In the genomic region with DNA sequence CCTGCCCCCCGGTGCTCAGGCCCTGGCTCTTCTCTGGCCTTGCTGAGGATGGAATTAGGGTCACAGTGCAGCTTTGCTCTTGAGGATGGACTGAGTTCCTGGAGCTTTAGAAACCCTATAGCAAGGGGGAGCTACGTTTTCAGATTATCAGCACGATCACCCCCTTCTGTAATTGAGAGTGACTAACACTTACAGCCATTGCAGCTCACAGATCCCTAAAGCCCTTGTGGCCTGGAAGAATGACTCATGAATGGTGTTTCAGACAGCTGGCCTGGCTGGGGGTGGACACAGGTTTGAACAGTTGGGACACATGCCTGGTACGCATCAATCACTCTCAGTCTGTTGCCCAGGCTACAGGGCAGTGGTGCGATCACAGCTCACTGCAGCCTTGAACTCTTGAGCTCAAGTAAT, we compare ENCODE assay signal across 1 cellular context.
TF ChIP-seq lines count a peak whose summit lies in the region.

No MANE protein-coding gene starts in this region.

TF ChIP-seq in K562, 482 proteins besides CTCF, POLR2A, EP300 and RAD21 (continued from another document and continues in another):
- TF ChIP-seq KAT7 (CRISPR knock-in tag; IDR thresholded peaks at IDR 0.05; ENCODE audit: borderline replicate concordance) (no peak), BCOR (IDR thresholded peaks at IDR 0.05) (no peak), RCOR1 (IDR thresholded peaks at IDR 0.05; ENCODE audit: borderline replicate concordance in 1 of 2, low read depth in 2 of 2, low read length in 2 of 2) (peak in 1 of 2 experiments; percentile 84; a peak in 2 of 4 replicates), RBM39 (optimal IDR thresholded peaks at IDR 0.05; ENCODE audit: low read depth, low read length) (no peak), MTA2 (IDR thresholded peaks at IDR 0.05; ENCODE audit: low read depth) (0 out of 2 replicates have a peak, but pooled peaks have one; percentile 22), MAZ (CRISPR knock-in tag; conservative IDR thresholded peaks at IDR 0.05 in 1 of 2, IDR thresholded peaks at IDR 0.05 in 1 of 2) (peak; percentile 42 to 58; a peak in 3 of 4 replicates), ZNF239 (CRISPR knock-in tag; IDR thresholded peaks at IDR 0.05) (no peak), MYNN (IDR thresholded peaks at IDR 0.05) (peak; percentile 84; the same call in 1 of the 2 replicates), MYNN (CRISPR knock-in tag; IDR thresholded peaks at IDR 0.05) (no peak), NBN (IDR thresholded peaks at IDR 0.05; ENCODE audit: low read depth) (no peak; the same call in 1 of the 2 replicates), ZNF444 (CRISPR knock-in tag; IDR thresholded peaks at IDR 0.05) (no peak), STAG1 (CRISPR knock-in tag; IDR thresholded peaks at IDR 0.05; ENCODE audit: borderline replicate concordance) (no peak), POLR3G (IDR thresholded peaks at IDR 0.05; ENCODE audit: extremely low read depth, insufficient read length, insufficient replicate concordance) (no peak), CBFB (CRISPR knock-in tag; IDR thresholded peaks at IDR 0.05) (no peak), ZKSCAN3 (CRISPR knock-in tag; IDR thresholded peaks at IDR 0.05) (no peak), TAF15 (IDR thresholded peaks at IDR 0.05; ENCODE audit: low read depth, low read length) (no peak), RB1 (IDR thresholded peaks at IDR 0.05; ENCODE audit: low read depth) (no peak), BHLHE40 (IDR thresholded peaks at IDR 0.05; ENCODE audit: low read length) (peak; percentile 67), PHF8 (IDR thresholded peaks at IDR 0.05; ENCODE audit: borderline replicate concordance, low read length) (no peak), MTF1 (CRISPR knock-in tag; IDR thresholded peaks at IDR 0.05; ENCODE audit: borderline replicate concordance) (no peak), NFIC (IDR thresholded peaks at IDR 0.05) (peak; percentile 58), ZNF133 (CRISPR knock-in tag; IDR thresholded peaks at IDR 0.05) (no peak), SNIP1 (IDR thresholded peaks at IDR 0.05; ENCODE audit: low read depth) (no peak), CREM (IDR thresholded peaks at IDR 0.05; ENCODE audit: low read depth) (peak; percentile 62), HMG20A (CRISPR knock-in tag; conservative IDR thresholded peaks at IDR 0.05) (no peak), ZNF3 (CRISPR knock-in tag; IDR thresholded peaks at IDR 0.05) (no peak), ZNF644 (tag; IDR thresholded peaks at IDR 0.05; ENCODE audit: low read depth) (no peak), RNF2 (IDR thresholded peaks at IDR 0.05) (peak; percentile 81), ZNF197 (CRISPR knock-in tag; IDR thresholded peaks at IDR 0.05; ENCODE audit: low read depth) (no peak), PTBP1 (IDR thresholded peaks at IDR 0.05; ENCODE audit: low read depth, low read length) (no peak), ETV6 (IDR thresholded peaks at IDR 0.05; ENCODE audit: borderline replicate concordance in 1 of 2, low read depth in 2 of 2, low read length in 1 of 2) (no peak), ETV6 (CRISPR knock-in tag; IDR thresholded peaks at IDR 0.05; ENCODE audit: borderline replicate concordance) (no peak), TAF9B (IDR thresholded peaks at IDR 0.05; ENCODE audit: partially characterized antibody) (peak; percentile 92), ZC3H4 (CRISPR knock-in tag; IDR thresholded peaks at IDR 0.05; ENCODE audit: borderline replicate concordance) (no peak), MCM5 (IDR thresholded peaks at IDR 0.05; ENCODE audit: low read depth) (no peak)
- TF ChIP-seq, protein P1, sequence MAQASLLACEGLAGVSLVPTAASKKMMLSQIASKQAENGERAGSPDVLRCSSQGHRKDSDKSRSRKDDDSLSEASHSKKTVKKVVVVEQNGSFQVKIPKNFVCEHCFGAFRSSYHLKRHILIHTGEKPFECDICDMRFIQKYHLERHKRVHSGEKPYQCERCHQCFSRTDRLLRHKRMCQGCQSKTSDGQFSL (CRISPR knock-in tag; IDR thresholded peaks at IDR 0.05) = no peak
- TF ChIP-seq, protein P1 (tag; IDR thresholded peaks at IDR 0.05) = 0 out of 4 replicates have a peak, but pooled peaks of 1 of the 2 experiments have one; percentile 9
- TF ChIP-seq, protein P2, sequence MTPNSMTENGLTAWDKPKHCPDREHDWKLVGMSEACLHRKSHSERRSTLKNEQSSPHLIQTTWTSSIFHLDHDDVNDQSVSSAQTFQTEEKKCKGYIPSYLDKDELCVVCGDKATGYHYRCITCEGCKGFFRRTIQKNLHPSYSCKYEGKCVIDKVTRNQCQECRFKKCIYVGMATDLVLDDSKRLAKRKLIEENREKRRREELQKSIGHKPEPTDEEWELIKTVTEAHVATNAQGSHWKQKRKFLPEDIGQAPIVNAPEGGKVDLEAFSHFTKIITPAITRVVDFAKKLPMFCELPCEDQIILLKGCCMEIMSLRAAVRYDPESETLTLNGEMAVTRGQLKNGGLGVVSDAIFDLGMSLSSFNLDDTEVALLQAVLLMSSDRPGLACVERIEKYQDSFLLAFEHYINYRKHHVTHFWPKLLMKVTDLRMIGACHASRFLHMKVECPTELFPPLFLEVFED (CRISPR knock-in tag; conservative IDR thresholded peaks at IDR 0.05) = no peak
- TF ChIP-seq, protein P3, sequence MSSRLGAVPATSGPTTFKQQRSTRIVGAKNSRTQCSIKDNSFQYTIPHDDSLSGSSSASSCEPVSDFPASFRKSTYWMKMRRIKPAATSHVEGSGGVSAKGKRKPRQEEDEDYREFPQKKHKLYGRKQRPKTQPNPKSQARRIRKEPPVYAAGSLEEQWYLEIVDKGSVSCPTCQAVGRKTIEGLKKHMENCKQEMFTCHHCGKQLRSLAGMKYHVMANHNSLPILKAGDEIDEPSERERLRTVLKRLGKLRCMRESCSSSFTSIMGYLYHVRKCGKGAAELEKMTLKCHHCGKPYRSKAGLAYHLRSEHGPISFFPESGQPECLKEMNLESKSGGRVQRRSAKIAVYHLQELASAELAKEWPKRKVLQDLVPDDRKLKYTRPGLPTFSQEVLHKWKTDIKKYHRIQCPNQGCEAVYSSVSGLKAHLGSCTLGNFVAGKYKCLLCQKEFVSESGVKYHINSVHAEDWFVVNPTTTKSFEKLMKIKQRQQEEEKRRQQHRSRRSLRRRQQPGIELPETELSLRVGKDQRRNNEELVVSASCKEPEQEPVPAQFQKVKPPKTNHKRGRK (tag; IDR thresholded peaks at IDR 0.05) = no peak
- TF ChIP-seq, protein P4, sequence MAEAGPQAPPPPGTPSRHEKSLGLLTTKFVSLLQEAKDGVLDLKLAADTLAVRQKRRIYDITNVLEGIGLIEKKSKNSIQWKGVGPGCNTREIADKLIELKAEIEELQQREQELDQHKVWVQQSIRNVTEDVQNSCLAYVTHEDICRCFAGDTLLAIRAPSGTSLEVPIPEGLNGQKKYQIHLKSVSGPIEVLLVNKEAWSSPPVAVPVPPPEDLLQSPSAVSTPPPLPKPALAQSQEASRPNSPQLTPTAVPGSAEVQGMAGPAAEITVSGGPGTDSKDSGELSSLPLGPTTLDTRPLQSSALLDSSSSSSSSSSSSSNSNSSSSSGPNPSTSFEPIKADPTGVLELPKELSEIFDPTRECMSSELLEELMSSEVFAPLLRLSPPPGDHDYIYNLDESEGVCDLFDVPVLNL (CRISPR knock-in tag; IDR thresholded peaks at IDR 0.05; ENCODE audit: low read depth) = no peak
- TF ChIP-seq, protein P5, sequence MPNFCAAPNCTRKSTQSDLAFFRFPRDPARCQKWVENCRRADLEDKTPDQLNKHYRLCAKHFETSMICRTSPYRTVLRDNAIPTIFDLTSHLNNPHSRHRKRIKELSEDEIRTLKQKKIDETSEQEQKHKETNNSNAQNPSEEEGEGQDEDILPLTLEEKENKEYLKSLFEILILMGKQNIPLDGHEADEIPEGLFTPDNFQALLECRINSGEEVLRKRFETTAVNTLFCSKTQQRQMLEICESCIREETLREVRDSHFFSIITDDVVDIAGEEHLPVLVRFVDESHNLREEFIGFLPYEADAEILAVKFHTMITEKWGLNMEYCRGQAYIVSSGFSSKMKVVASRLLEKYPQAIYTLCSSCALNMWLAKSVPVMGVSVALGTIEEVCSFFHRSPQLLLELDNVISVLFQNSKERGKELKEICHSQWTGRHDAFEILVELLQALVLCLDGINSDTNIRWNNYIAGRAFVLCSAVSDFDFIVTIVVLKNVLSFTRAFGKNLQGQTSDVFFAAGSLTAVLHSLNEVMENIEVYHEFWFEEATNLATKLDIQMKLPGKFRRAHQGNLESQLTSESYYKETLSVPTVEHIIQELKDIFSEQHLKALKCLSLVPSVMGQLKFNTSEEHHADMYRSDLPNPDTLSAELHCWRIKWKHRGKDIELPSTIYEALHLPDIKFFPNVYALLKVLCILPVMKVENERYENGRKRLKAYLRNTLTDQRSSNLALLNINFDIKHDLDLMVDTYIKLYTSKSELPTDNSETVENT (CRISPR knock-in tag; IDR thresholded peaks at IDR 0.05) = no peak
- TF ChIP-seq, protein P6, sequence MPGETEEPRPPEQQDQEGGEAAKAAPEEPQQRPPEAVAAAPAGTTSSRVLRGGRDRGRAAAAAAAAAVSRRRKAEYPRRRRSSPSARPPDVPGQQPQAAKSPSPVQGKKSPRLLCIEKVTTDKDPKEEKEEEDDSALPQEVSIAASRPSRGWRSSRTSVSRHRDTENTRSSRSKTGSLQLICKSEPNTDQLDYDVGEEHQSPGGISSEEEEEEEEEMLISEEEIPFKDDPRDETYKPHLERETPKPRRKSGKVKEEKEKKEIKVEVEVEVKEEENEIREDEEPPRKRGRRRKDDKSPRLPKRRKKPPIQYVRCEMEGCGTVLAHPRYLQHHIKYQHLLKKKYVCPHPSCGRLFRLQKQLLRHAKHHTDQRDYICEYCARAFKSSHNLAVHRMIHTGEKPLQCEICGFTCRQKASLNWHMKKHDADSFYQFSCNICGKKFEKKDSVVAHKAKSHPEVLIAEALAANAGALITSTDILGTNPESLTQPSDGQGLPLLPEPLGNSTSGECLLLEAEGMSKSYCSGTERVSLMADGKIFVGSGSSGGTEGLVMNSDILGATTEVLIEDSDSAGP (CRISPR knock-in tag; IDR thresholded peaks at IDR 0.05) = no peak
- TF ChIP-seq, protein P7, sequence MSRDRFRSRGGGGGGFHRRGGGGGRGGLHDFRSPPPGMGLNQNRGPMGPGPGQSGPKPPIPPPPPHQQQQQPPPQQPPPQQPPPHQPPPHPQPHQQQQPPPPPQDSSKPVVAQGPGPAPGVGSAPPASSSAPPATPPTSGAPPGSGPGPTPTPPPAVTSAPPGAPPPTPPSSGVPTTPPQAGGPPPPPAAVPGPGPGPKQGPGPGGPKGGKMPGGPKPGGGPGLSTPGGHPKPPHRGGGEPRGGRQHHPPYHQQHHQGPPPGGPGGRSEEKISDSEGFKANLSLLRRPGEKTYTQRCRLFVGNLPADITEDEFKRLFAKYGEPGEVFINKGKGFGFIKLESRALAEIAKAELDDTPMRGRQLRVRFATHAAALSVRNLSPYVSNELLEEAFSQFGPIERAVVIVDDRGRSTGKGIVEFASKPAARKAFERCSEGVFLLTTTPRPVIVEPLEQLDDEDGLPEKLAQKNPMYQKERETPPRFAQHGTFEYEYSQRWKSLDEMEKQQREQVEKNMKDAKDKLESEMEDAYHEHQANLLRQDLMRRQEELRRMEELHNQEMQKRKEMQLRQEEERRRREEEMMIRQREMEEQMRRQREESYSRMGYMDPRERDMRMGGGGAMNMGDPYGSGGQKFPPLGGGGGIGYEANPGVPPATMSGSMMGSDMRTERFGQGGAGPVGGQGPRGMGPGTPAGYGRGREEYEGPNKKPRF (IDR thresholded peaks at IDR 0.05; ENCODE audit: low read depth, low read length) = no peak
- TF ChIP-seq, protein P8, sequence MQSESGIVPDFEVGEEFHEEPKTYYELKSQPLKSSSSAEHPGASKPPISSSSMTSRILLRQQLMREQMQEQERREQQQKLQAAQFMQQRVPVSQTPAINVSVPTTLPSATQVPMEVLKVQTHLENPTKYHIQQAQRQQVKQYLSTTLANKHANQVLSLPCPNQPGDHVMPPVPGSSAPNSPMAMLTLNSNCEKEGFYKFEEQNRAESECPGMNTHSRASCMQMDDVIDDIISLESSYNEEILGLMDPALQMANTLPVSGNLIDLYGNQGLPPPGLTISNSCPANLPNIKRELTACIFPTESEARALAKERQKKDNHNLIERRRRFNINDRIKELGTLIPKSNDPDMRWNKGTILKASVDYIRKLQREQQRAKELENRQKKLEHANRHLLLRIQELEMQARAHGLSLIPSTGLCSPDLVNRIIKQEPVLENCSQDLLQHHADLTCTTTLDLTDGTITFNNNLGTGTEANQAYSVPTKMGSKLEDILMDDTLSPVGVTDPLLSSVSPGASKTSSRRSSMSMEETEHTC (IDR thresholded peaks at IDR 0.05) = peak; percentile 64; the same call in 1 of the 2 replicates
- TF ChIP-seq, protein P9, sequence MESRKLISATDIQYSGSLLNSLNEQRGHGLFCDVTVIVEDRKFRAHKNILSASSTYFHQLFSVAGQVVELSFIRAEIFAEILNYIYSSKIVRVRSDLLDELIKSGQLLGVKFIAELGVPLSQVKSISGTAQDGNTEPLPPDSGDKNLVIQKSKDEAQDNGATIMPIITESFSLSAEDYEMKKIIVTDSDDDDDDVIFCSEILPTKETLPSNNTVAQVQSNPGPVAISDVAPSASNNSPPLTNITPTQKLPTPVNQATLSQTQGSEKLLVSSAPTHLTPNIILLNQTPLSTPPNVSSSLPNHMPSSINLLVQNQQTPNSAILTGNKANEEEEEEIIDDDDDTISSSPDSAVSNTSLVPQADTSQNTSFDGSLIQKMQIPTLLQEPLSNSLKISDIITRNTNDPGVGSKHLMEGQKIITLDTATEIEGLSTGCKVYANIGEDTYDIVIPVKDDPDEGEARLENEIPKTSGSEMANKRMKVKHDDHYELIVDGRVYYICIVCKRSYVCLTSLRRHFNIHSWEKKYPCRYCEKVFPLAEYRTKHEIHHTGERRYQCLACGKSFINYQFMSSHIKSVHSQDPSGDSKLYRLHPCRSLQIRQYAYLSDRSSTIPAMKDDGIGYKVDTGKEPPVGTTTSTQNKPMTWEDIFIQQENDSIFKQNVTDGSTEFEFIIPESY (CRISPR knock-in tag; IDR thresholded peaks at IDR 0.05) = peak; percentile 57; the same call in 1 of the 2 replicates
- TF ChIP-seq, protein P10, sequence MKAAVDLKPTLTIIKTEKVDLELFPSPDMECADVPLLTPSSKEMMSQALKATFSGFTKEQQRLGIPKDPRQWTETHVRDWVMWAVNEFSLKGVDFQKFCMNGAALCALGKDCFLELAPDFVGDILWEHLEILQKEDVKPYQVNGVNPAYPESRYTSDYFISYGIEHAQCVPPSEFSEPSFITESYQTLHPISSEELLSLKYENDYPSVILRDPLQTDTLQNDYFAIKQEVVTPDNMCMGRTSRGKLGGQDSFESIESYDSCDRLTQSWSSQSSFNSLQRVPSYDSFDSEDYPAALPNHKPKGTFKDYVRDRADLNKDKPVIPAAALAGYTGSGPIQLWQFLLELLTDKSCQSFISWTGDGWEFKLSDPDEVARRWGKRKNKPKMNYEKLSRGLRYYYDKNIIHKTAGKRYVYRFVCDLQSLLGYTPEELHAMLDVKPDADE (conservative IDR thresholded peaks at IDR 0.05; ENCODE audit: control insufficient read depth, low read depth, low read length) = no peak
- TF ChIP-seq, protein P11, sequence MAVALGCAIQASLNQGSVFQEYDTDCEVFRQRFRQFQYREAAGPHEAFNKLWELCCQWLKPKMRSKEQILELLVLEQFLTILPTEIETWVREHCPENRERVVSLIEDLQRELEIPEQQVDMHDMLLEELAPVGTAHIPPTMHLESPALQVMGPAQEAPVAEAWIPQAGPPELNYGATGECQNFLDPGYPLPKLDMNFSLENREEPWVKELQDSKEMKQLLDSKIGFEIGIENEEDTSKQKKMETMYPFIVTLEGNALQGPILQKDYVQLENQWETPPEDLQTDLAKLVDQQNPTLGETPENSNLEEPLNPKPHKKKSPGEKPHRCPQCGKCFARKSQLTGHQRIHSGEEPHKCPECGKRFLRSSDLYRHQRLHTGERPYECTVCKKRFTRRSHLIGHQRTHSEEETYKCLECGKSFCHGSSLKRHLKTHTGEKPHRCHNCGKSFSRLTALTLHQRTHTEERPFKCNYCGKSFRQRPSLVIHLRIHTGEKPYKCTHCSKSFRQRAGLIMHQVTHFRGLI (CRISPR knock-in tag; IDR thresholded peaks at IDR 0.05) = no peak
